1 cellular context compared by ENCODE assay signal in genomic region chr17:28317965-28318758, GRCh38.
TF ChIP-seq lines count a peak whose summit lies in the region.

No MANE protein-coding gene starts in this region.

TF ChIP-seq in endothelial cell of umbilical vein, 7 proteins besides CTCF, POLR2A, EP300 and RAD21:
- TF ChIP-seq POLR2AphosphoS5 (IDR thresholded peaks at IDR 0.05; ENCODE audit: insufficient read depth, low read depth, low read length) (no peak), MAX (IDR thresholded peaks at IDR 0.05; ENCODE audit: insufficient read depth, insufficient read length) (no peak), FOS (IDR thresholded peaks at IDR 0.05; ENCODE audit: borderline replicate concordance, insufficient read depth, low read length) (no peak), JUN (IDR thresholded peaks at IDR 0.05; ENCODE audit: borderline replicate concordance, insufficient read depth, insufficient read length, low read depth) (no peak), GATA2 (IDR thresholded peaks at IDR 0.05; ENCODE audit: insufficient read depth, insufficient read length, low read depth, low read length) (no peak), MYC (IDR thresholded peaks at IDR 0.05; ENCODE audit: low read depth, low read length) (no peak), EZH2 (IDR thresholded peaks at IDR 0.05; ENCODE audit: borderline replicate concordance, low read depth, low read length, severe bottlenecking) (no peak)
